6 cellular contexts compared by ENCODE assay signal in the genomic region with DNA sequence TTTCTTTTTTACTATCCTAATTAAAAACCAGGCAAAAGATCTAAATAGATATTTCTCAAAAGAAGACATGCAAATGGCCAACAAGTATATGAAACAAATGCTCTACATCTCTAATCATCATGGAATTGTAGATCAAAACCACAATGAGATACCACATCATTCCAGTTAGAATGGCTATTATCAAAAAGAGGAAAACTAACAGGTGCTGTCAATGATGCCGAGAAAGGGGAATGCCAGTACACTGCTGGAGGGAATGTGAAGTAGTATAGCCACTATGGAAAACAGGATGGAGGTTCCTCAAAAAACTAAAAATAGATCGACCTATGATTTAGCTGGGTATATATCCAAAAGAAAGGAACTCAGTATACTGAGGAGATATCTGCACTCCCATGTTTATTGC.
"Had no signal": no experiment of that assay in that cellular context is flagged by ENCODE, and none has a peak within 500 bp of the region (broad histone marks: within the 10 kb centered on the region; RNA-seq: fewer than 3 reads in every experiment).

No MANE protein-coding gene starts in this region.

- H2AFZ ChIP-seq: GM23248 had no signal

- H3K27ac ChIP-seq: GM23248 had no signal

- DNase-seq: GM23248, GOT3, H7, IMR-90 had no signal

- H3K36me3 ChIP-seq: HAP-1 had no signal

- H3K4me3 ChIP-seq: GM23248, HAP-1, K562 had no signal

- H3K9ac ChIP-seq: GM23248 had no signal

- H3K9me3 ChIP-seq: HAP-1 had no signal
